In the genomic region with DNA sequence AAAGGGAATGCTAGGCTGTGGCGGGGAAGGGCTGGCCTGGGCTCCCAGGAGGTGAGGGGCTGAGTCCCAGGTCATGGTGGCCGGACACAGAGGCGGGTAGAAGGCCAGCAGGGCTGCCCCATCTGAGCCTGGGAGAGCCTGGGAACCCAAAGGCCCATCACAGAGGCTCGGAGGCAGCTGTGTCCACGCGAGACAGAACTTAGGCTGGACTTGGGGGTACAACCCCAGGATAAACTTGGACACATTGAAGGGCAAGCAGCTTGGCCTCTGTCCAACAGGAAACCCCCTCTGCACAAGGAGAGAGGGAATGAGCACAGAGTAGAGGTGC, we compare ENCODE assay signal across 9 cellular contexts.
DNase-seq lines count a peak whose midpoint lies in the region; ATAC-seq and TF ChIP-seq lines count a peak whose summit lies in the region.
"Had no signal": no experiment of that assay in that cellular context is flagged by ENCODE, and none has a peak within 500 bp of the region (broad histone marks: within the 10 kb centered on the region; RNA-seq: fewer than 3 reads in every experiment).

No MANE protein-coding gene starts in this region.

- peak overlapping the region; percentile 84 for H3K18ac ChIP-seq in neuronal stem cell (ENCODE audit: low read length)

- H2BK5ac ChIP-seq in neuronal stem cell (ENCODE audit: low read length) = peak overlapping the region; percentile 88

- peak overlapping the region; percentile 59 for H3K4ac ChIP-seq in neuronal stem cell (ENCODE audit: low read length)

- H3K23ac ChIP-seq in neuronal stem cell (ENCODE audit: low read depth, low read length, poor library complexity) = no peak overlapping the region

- no peaks in the 10 kb centered on the region for H3K27me3 ChIP-seq in BLaER1
- no peaks in the 10 kb centered on the region for H3K27me3 ChIP-seq in neuronal stem cell (ENCODE audit: control insufficient read depth in 3 of 3, insufficient read depth in 3 of 3, low read depth in 1 of 3, low read length in 3 of 3)

- H3K36me3 ChIP-seq in BLaER1 (no peaks in the 10 kb centered on the region), KOPT-K1 (ENCODE audit: insufficient read depth, low read length) (no peaks in the 10 kb centered on the region), neuronal stem cell (replicated peaks in 1 of 2; ENCODE audit: control insufficient read depth in 2 of 2, insufficient read depth in 2 of 2, low read length in 2 of 2) (no peaks in the 10 kb centered on the region)

- ATAC-seq in HG03159 (IDR thresholded peaks at IDR 0.05; ENCODE audit: unreplicated experiment) (no peak), HG02973 (IDR thresholded peaks at IDR 0.05; ENCODE audit: unreplicated experiment) (no peak)

- H3K4me3 ChIP-seq in BLaER1 (peak overlapping the region; percentile 46; the same call in 1 of the 2 replicates), coronary artery (no peak overlapping the region), neuronal stem cell (ENCODE audit: low read length in 2 of 2) (no peak overlapping the region)

- no peak overlapping the region for H4K8ac ChIP-seq in neuronal stem cell (ENCODE audit: low read depth, low read length)

- peak overlapping the region; percentile 18 for H2BK15ac ChIP-seq in neuronal stem cell (ENCODE audit: low read length)

- TF ChIP-seq CTCF in coronary artery (IDR thresholded peaks at IDR 0.05) = no peak

- H3K9ac ChIP-seq in BLaER1 = peak overlapping the region; percentile 39
- H3K9ac ChIP-seq in neuronal stem cell (ENCODE audit: low read depth, low read length, poor library complexity) = no peak overlapping the region

- H2BK12ac ChIP-seq in neuronal stem cell (ENCODE audit: low read length) = peak overlapping the region; percentile 99

- H4K20me1 ChIP-seq in BLaER1 = no peaks in the 10 kb centered on the region

- peak overlapping the region; percentile 61 for H2AFZ ChIP-seq in neuronal stem cell (ENCODE audit: low read length)

- peak overlapping the region; percentile 93 for H3K4me2 ChIP-seq in BLaER1
- H3K4me2 ChIP-seq in neuronal stem cell (ENCODE audit: insufficient read depth, low read length, poor library complexity, severe bottlenecking) = no peak overlapping the region

- no peaks in the 10 kb centered on the region for H3K79me1 ChIP-seq in neuronal stem cell (ENCODE audit: low read depth, low read length)

- H2BK120ac ChIP-seq in neuronal stem cell (ENCODE audit: low read depth, low read length) = peak overlapping the region; percentile 57

- DNase-seq in coronary artery (ENCODE audit: low spot score) (no peak), neuronal stem cell (ENCODE audit: low spot score) (no peak), COLO829 (ENCODE audit: low spot score) (no peak), NCI-H1694 treated with DMSO at 0.1 percent for 48 hours (lab: John Stamatoyannopoulos, UW) (no peak)
- DNase-seq: NCI-H82 had no signal

- peaks cover 100% of the 10 kb centered on the region for H3K4me1 ChIP-seq in BLaER1
- H3K4me1 ChIP-seq in neuronal stem cell (ENCODE audit: control insufficient read depth in 2 of 2, insufficient read depth in 1 of 2, low read depth in 1 of 2, low read length in 2 of 2) = peaks cover 12 to 16% of the 10 kb centered on the region in 2 donors

- H2AK5ac ChIP-seq in neuronal stem cell (ENCODE audit: low read depth, low read length) = peak overlapping the region; percentile 96

- H3K14ac ChIP-seq in neuronal stem cell (ENCODE audit: low read length) = no peak overlapping the region

- no peak overlapping the region for H4K91ac ChIP-seq in neuronal stem cell (ENCODE audit: low read depth, low read length, poor library complexity)

- peak overlapping the region; percentile 83 for H3K27ac ChIP-seq in BLaER1
- H3K27ac ChIP-seq in KOPT-K1 (ENCODE audit: low read depth, low read length, poor library complexity, severe bottlenecking) = peak overlapping the region; percentile 97
- peak overlapping the region; percentile 35 to 73 for H3K27ac ChIP-seq in coronary artery
- no peak overlapping the region for H3K27ac ChIP-seq in neuronal stem cell (replicated peaks; ENCODE audit: low read length)

- no CpG with 5 or more reads among the region's 6 CpGs for WGBS in neuronal stem cell (ENCODE audit: extremely low coverage in 2 of 2, insufficient read length in 2 of 2, insufficient replicate concordance in 1 of 2), 2 donors

- H3K9me3 ChIP-seq in BLaER1 (no peaks in the 10 kb centered on the region), KOPT-K1 (ENCODE audit: insufficient read depth, low read length, poor library complexity, severe bottlenecking) (no peaks in the 10 kb centered on the region), neuronal stem cell (replicated peaks in 1 of 2; ENCODE audit: control insufficient read depth in 2 of 2, insufficient read depth in 1 of 2, low read depth in 1 of 2, low read length in 2 of 2) (no peaks in the 10 kb centered on the region)
